ENCODE assay signal across 18 cellular contexts in the genomic region with DNA sequence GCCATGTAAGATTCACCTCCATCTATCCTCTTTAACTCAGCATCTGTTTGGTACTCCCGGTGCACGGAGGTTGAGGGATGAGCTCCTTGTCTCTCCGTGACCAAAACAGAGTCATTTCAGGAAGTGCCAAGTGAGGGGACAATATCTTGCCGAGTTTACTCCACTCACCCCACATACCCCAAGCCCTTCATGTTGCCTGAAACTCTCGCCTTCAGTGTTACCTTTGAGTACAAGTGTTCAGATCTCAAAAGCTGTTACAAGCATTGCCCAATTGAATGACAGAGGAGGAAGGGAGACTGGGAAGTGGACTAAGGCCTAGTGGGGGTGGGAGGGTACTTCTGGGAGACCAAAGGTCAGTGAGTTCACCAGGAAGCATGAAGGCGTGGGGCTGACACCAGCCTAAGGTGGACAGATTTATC. TPM values are rescaled to one million over a fixed set of nuclear protein-coding genes. Genes with fewer than 3 reads are reported as not detected.
"Had no signal": no experiment of that assay in that cellular context is flagged by ENCODE, and none has a peak within 500 bp of the region (broad histone marks: within the 10 kb centered on the region; RNA-seq: fewer than 3 reads in every experiment).

No MANE protein-coding gene starts in this region.

- H3K27ac ChIP-seq: breast epithelium, dorsolateral prefrontal cortex, skin epidermis, tibial nerve had no signal

- ATAC-seq: activated CD8-positive, alpha-beta memory T cell treated with anti-CD3 and anti-CD28 coated beads, Interleukin-2, amount 10 ng/mL, durations not matched to agents 7 days and 5 days; activated T-cell treated with anti-CD3 and anti-CD28 coated beads, Interleukin-2, amount 50 U/mL, for 72 hours; esophagus mucosa had no signal

- H3K4me3 ChIP-seq: breast epithelium, dorsolateral prefrontal cortex, lung, skin epidermis, tibial nerve had no signal

- DNase-seq: activated CD8-positive, alpha-beta memory T cell treated with anti-CD3 and anti-CD28 coated beads, Interleukin-2, amount 10 ng/mL, durations not matched to agents 7 days and 5 days; activated gamma-delta T cell treated with Interleukin-2 at 50 U/mL for 16 hours; activated naive CD8-positive, alpha-beta T cell treated with anti-CD3 and anti-CD28 coated beads for 36 hours; activated T-cell treated with anti-CD3 and anti-CD28 coated beads, Interleukin-2, amount 50 U/mL, for 72 hours; anterior cingulate cortex; dorsolateral prefrontal cortex; hippocampal formation; kidney glomerular epithelial cell; naive B cell; posterior cingulate gyrus had no signal

- H3K4me1 ChIP-seq: breast epithelium, tibial nerve had no signal

- H3K36me3 ChIP-seq: breast epithelium, tibial nerve had no signal

RNA-seq across cellular contexts. Expression of gene SIGLEC12, which starts 6.0 kb away (rescaled TPM):
- total RNA-seq: chondrocyte, esophagus mucosa, glomerular endothelial cell, subcutaneous adipose tissue had no signal

RNA-seq across cellular contexts. Expression of gene SIGLEC6, which starts 23.8 kb away (rescaled TPM):
- total RNA-seq: activated CD8-positive, alpha-beta memory T cell treated with anti-CD3 and anti-CD28 coated beads, Interleukin-2, amount 10 ng/mL, durations not matched to agents 7 days and 5 days; activated naive CD8-positive, alpha-beta T cell treated with anti-CD3 and anti-CD28 coated beads for 36 hours; activated T-cell treated with anti-CD3 and anti-CD28 coated beads, Interleukin-2, amount 50 U/mL, for 72 hours; chondrocyte; glomerular endothelial cell had no signal

RNA-seq across cellular contexts. Expression of gene CEACAM18, which starts 29.3 kb away (rescaled TPM):
- total RNA-seq: activated CD8-positive, alpha-beta memory T cell treated with anti-CD3 and anti-CD28 coated beads, Interleukin-2, amount 10 ng/mL, durations not matched to agents 7 days and 5 days; activated naive CD8-positive, alpha-beta T cell treated with anti-CD3 and anti-CD28 coated beads for 36 hours; activated T-cell treated with anti-CD3 and anti-CD28 coated beads, Interleukin-2, amount 50 U/mL, for 72 hours; breast epithelium; chondrocyte; dorsolateral prefrontal cortex; esophagus mucosa; glomerular endothelial cell; lung; subcutaneous adipose tissue; tibial nerve had no signal

RNA-seq across cellular contexts. Expression of gene SIGLEC8, which starts 49.4 kb away (rescaled TPM):
- total RNA-seq: activated CD8-positive, alpha-beta memory T cell treated with anti-CD3 and anti-CD28 coated beads, Interleukin-2, amount 10 ng/mL, durations not matched to agents 7 days and 5 days; activated naive CD8-positive, alpha-beta T cell treated with anti-CD3 and anti-CD28 coated beads for 36 hours; activated T-cell treated with anti-CD3 and anti-CD28 coated beads, Interleukin-2, amount 50 U/mL, for 72 hours; chondrocyte; esophagus mucosa; glomerular endothelial cell had no signal
